Comparison of ENCODE assay signal across 23 cellular contexts in genomic region chr11:129508163-129508562, GRCh38.
"Had no signal": no experiment of that assay in that cellular context is flagged by ENCODE, and none has a peak within 500 bp of the region (broad histone marks: within the 10 kb centered on the region; RNA-seq: fewer than 3 reads in every experiment).

No MANE protein-coding gene starts in this region.

- H3K27me3 ChIP-seq: colonic mucosa, dorsolateral prefrontal cortex, esophagus muscularis mucosa, esophagus squamous epithelium, foreskin keratinocyte, gastrocnemius medialis, gastroesophageal sphincter, heart left ventricle had no signal

- H3K9me3 ChIP-seq: colonic mucosa, esophagus squamous epithelium, gastrocnemius medialis had no signal

- H3K27ac ChIP-seq: colonic mucosa, coronary artery, dorsolateral prefrontal cortex, epithelial cell of prostate, esophagus muscularis mucosa, esophagus squamous epithelium, foreskin keratinocyte, gastrocnemius medialis, gastroesophageal sphincter, heart left ventricle, heart right ventricle had no signal

- DNase-seq: colonic mucosa; cortex of kidney; dermis blood vessel endothelial cell; dorsolateral prefrontal cortex; effector CD4-positive, alpha-beta T cell; effector CD8-positive, alpha-beta T cell; effector memory CD4-positive, alpha-beta T cell; effector memory CD8-positive, alpha-beta T cell; endodermal cell; erythroblast; esophagus squamous epithelium; foreskin fibroblast; foreskin keratinocyte; foreskin melanocyte; gastrocnemius medialis; glutamatergic neuron; head of caudate nucleus; heart left ventricle; heart right ventricle had no signal

- H3K4me3 ChIP-seq: colonic mucosa, coronary artery, dorsolateral prefrontal cortex, esophagus muscularis mucosa, esophagus squamous epithelium, gastrocnemius medialis, gastroesophageal sphincter, heart left ventricle, heart right ventricle had no signal

- H3K4me1 ChIP-seq: colonic mucosa, esophagus muscularis mucosa, foreskin keratinocyte, gastrocnemius medialis, gastroesophageal sphincter, heart left ventricle, heart right ventricle had no signal

- H3K36me3 ChIP-seq: colonic mucosa, esophagus muscularis mucosa, esophagus squamous epithelium, gastrocnemius medialis, gastroesophageal sphincter, heart left ventricle, heart right ventricle had no signal
